9 cellular contexts compared by ENCODE assay signal in genomic region chr4:113278324-113278934, GRCh38.
DNase-seq lines count a peak whose midpoint lies in the region; TF ChIP-seq lines count a peak whose summit lies in the region.
"Had no signal": no experiment of that assay in that cellular context is flagged by ENCODE, and none has a peak within 500 bp of the region (broad histone marks: within the 10 kb centered on the region; RNA-seq: fewer than 3 reads in every experiment).

No MANE protein-coding gene starts in this region.

- peak; percentile 30 to 69 for DNase-seq in NCI-H446 (lab: John Stamatoyannopoulos, UW)
- no peak for DNase-seq in NCI-H446 treated with DMSO at 0.1 percent for 48 hours (lab: John Stamatoyannopoulos, UW)
- peak; percentile 59 for DNase-seq in SKM-1 treated with dmso at 0.1 percent for 144 hours (lab: John Stamatoyannopoulos, UW; ENCODE audit: unreplicated experiment)
- peak; percentile 13 for DNase-seq in amniotic stem cell (lab: John Stamatoyannopoulos, UW)
- DNase-seq in iPS-NIHi11 (ENCODE audit: low spot score): peak; percentile 83
- peak; percentile 75 for DNase-seq in stimulated activated CD4-positive, alpha-beta T cell treated with anti-CD3 and anti-CD28 coated beads, Interleukin-15, amount 100 ng/mL, for 24 hours

- H3K4me3 ChIP-seq in HEK293 (ENCODE audit: low read depth, low read length) (no peak overlapping the region), Loucy (ENCODE audit: low read length, poor library complexity, severe bottlenecking) (no peak overlapping the region)
- H3K4me3 ChIP-seq: BLaER1 treated with 17β-estradiol and CSF1 and Interleukin-3, amounts not matched to agents 10 nM and 100 nM had no signal

- no peak overlapping the region for H3K27ac ChIP-seq in HEK293 (ENCODE audit: extremely low read depth, low read depth, low read length)
- H3K27ac ChIP-seq: BLaER1 treated with 17β-estradiol and CSF1 and Interleukin-3, amounts not matched to agents 10 nM and 100 nM had no signal

- peak; percentile 46; the same call in 1 of the 2 replicates for TF ChIP-seq CTCF in HEK293 (tag by site-specific recombination; IDR thresholded peaks at IDR 0.05)
- TF ChIP-seq CTCF in Loucy (conservative IDR thresholded peaks at IDR 0.05; ENCODE audit: low read length): peak; percentile 97

- no peaks in the 10 kb centered on the region for H4K20me1 ChIP-seq in Loucy (ENCODE audit: insufficient read depth, low read length, poor library complexity, severe bottlenecking)
- H4K20me1 ChIP-seq: BLaER1 treated with 17β-estradiol and CSF1 and Interleukin-3, amounts not matched to agents 10 nM and 100 nM had no signal

- no peaks in the 10 kb centered on the region for H3K79me2 ChIP-seq in Loucy (ENCODE audit: insufficient read depth, low read length)

- POLR2A ChIA-PET in HEK293 (lab: Yijun Ruan, JAX): no interaction called here

- H3K4me2 ChIP-seq in Loucy (ENCODE audit: low read depth, low read length, poor library complexity, severe bottlenecking): no peak overlapping the region
- H3K4me2 ChIP-seq: BLaER1 treated with 17β-estradiol and CSF1 and Interleukin-3, amounts not matched to agents 10 nM and 100 nM had no signal

- H3K36me3 ChIP-seq in HEK293 (ENCODE audit: control insufficient read depth in 2 of 2, insufficient read depth in 1 of 2, low read length in 2 of 2) (peaks cover 0 to 2% of the 10 kb centered on the region in 2 experiments; a peak in 1 of 3 replicates), Loucy (ENCODE audit: insufficient read depth, low read length) (no peaks in the 10 kb centered on the region)
- H3K36me3 ChIP-seq: BLaER1 treated with 17β-estradiol and CSF1 and Interleukin-3, amounts not matched to agents 10 nM and 100 nM had no signal

- H3K9me2 ChIP-seq in Loucy (replicated peaks; ENCODE audit: low read depth, low read length): no peaks in the 10 kb centered on the region

- H3K4me1 ChIP-seq in HEK293 (ENCODE audit: control insufficient read depth, insufficient read depth, low read length): no peaks in the 10 kb centered on the region
- no peaks in the 10 kb centered on the region for H3K4me1 ChIP-seq in Loucy (ENCODE audit: insufficient read depth, low read length, poor library complexity, severe bottlenecking)
- H3K4me1 ChIP-seq: BLaER1 treated with 17β-estradiol and CSF1 and Interleukin-3, amounts not matched to agents 10 nM and 100 nM had no signal

- CTCF ChIA-PET in HEK293 (lab: Yijun Ruan, JAX): interaction anchor here (0.5 to 2.3 kb wide), 15 partner anchors 8 to 1718 kb away, joined by 3 to 8 read pairs (median 3); no protein-coding TSS in a partner anchor

- no peaks in the 10 kb centered on the region for H3K9me3 ChIP-seq in HEK293 (ENCODE audit: control insufficient read depth, insufficient read depth, low read depth, low read length)
- H3K9me3 ChIP-seq in Loucy (ENCODE audit: insufficient read depth, low read depth, low read length): no peaks in the 10 kb centered on the region
- H3K9me3 ChIP-seq: BLaER1 treated with 17β-estradiol and CSF1 and Interleukin-3, amounts not matched to agents 10 nM and 100 nM had no signal

- no peaks in the 10 kb centered on the region for H3K27me3 ChIP-seq in Loucy (ENCODE audit: insufficient read depth, low read length, poor library complexity, severe bottlenecking)
- H3K27me3 ChIP-seq: BLaER1 treated with 17β-estradiol and CSF1 and Interleukin-3, amounts not matched to agents 10 nM and 100 nM had no signal

- H2AFZ ChIP-seq in Loucy (ENCODE audit: low read length): no peak overlapping the region

- H3K9ac ChIP-seq in Loucy (ENCODE audit: low read depth, low read length, poor library complexity, severe bottlenecking): no peak overlapping the region
- H3K9ac ChIP-seq: BLaER1 treated with 17β-estradiol and CSF1 and Interleukin-3, amounts not matched to agents 10 nM and 100 nM had no signal

- no peaks in the 10 kb centered on the region for H3F3A ChIP-seq in Loucy (ENCODE audit: low read depth)

TF ChIP-seq in HEK293, 187 proteins besides CTCF, POLR2A, EP300 and RAD21:
- TF ChIP-seq ZNF654 (tag by site-specific recombination; IDR thresholded peaks at IDR 0.05; ENCODE audit: low read depth): peak; percentile 72
- no peak for TF ChIP-seq SALL2 (tag by site-specific recombination; IDR thresholded peaks at IDR 0.05; ENCODE audit: borderline replicate concordance)
- peak; percentile 31; the same call in 1 of the 2 replicates for TF ChIP-seq ZNF335 (tag by site-specific recombination; conservative IDR thresholded peaks at IDR 0.05)
- TF ChIP-seq ZNF2 (tag by site-specific recombination; IDR thresholded peaks at IDR 0.05): 0 out of 2 replicates have a peak, but pooled peaks have one; percentile 23
TF ChIP-seq in HEK293: peak in this region for 3.
